In the genomic region with DNA sequence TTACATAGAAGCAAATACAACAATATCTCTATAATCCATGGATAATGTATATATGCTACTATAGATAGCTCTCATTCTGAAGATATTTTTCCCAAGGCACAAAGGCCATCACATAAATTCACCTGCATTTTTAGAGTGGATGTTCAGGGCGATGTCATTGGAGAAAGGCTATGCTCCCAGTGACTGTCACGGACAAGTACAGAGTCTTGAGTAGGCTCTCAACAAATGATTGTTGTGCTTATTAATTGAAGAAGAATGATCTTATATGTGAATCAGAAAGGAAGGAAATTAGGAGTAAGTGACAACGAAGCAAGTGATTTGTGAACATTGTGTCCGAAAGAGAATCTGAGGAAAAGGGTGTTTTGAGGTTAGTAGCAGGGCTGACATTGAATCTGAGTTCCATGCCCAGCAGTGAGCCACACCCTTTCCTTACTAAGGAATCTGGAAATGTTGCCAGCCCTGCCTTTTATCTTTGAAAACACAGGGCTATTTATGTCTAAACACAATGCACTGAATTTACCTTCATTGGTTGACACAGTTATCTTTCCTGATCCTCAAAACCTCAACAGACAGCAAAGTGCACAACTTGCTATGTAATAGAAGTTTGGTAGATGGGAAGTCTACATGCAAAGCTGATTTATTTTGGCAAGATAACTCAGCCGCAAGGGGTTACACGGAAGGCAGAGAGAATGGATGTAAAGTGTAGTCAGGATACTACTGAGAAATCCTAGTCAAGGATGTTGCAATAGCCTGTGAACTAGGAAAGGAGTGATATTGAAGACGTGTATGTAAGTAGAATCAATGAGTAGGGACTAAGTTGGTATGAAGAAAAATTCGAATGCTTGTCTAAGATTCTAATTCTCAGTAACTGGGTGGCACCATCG, we compare ENCODE assay signal across 21 cellular contexts. TPM values are rescaled to one million over a fixed set of nuclear protein-coding genes. Genes with fewer than 3 reads are reported as not detected.
A peak's percentile ranks its signal among the peaks of the same experiment; 100 is the strongest.
DNase-seq lines count a peak whose midpoint lies in the region; ATAC-seq, FAIRE-seq and TF ChIP-seq lines count a peak whose summit lies in the region.
"Had no signal": no experiment of that assay in that cellular context is flagged by ENCODE, and none has a peak within 500 bp of the region (broad histone marks: within the 10 kb centered on the region; RNA-seq: fewer than 3 reads in every experiment).

No MANE protein-coding gene starts in this region.

- H3K27me3 ChIP-seq in gastroesophageal sphincter (no peaks in the 10 kb centered on the region), aorta (ENCODE audit: control insufficient read depth in 1 of 2, insufficient read depth in 2 of 2, low read length in 1 of 2) (no peaks in the 10 kb centered on the region)
- H3K27me3 ChIP-seq: SJSA1, transverse colon had no signal

- intact Hi-C loops in Right ventricle myocardium inferior (cut with DNase I): no loop called here
- intact Hi-C loops in cardiac septum (cut with DNase I): no loop called here
- intact Hi-C loops in aorta (cut with DNase I): no loop called here
- intact Hi-C loops in kidney (cut with DNase I): no loop called here

- no peak overlapping the region for H3K9ac ChIP-seq in kidney (ENCODE audit: low read length in 2 of 2)

- TF ChIP-seq CTCF in gastroesophageal sphincter (IDR thresholded peaks at IDR 0.05) (no peak), kidney (IDR thresholded peaks at IDR 0.05; ENCODE audit: borderline replicate concordance, extremely low read depth, insufficient read depth) (no peak)

- TF ChIP-seq POLR2A in gastroesophageal sphincter (IDR thresholded peaks at IDR 0.05): no peak

- 72 to 76% methylated on average over 9 of the region's 9 CpGs for WGBS in gastroesophageal sphincter (ENCODE audit: low coverage in 1 of 2), 2 donors
- WGBS in aorta, 2 donors: 80 to 83% methylated on average over 9 of the region's 9 CpGs

- peak overlapping the region in 3 of 4 donors; percentile 8 to 45 (median 29) for H3K27ac ChIP-seq in gastroesophageal sphincter
- no peak overlapping the region for H3K27ac ChIP-seq in aorta (ENCODE audit: low read depth in 1 of 2, low read length in 2 of 2)
- H3K27ac ChIP-seq in kidney (ENCODE audit: low read depth in 2 of 2, low read length in 2 of 2): peak overlapping the region in 1 of 2 donors; percentile 34
- H3K27ac ChIP-seq: SJSA1, transverse colon had no signal

- DNase-seq in Right ventricle myocardium inferior (ENCODE audit: missing footprints) (no peak), cardiac septum (ENCODE audit: low spot score) (no peak), mucosa of gallbladder (ENCODE audit: low spot score) (peak; percentile 44), aorta (no peak), kidney (no peak), foreskin melanocyte (no peak)
- DNase-seq: activated CD4-positive, alpha-beta T cell treated with anti-CD3 and anti-CD28 coated beads for 1 hour; activated CD8-positive, alpha-beta memory T cell treated with anti-CD3 and anti-CD28 coated beads, Interleukin-2, amount 50 U/mL, for 48 hours; activated naive CD4-positive, alpha-beta T cell treated with anti-CD3 and anti-CD28 coated beads for 36 hours; CD4-positive, alpha-beta T cell; central memory CD4-positive, alpha-beta T cell; naive thymus-derived CD8-positive, alpha-beta T cell; NCI-H1930; stimulated activated CD4-positive, alpha-beta T cell treated with anti-CD3 and anti-CD28 coated beads, Interleukin-2, amount 100 ng/mL, for 24 hours; T-helper 9 cell; transverse colon had no signal

- H3K9me3 ChIP-seq in gastroesophageal sphincter (no peaks in the 10 kb centered on the region), aorta (ENCODE audit: control insufficient read depth, low read length) (no peaks in the 10 kb centered on the region), kidney (ENCODE audit: control insufficient read depth in 1 of 2, low read length in 2 of 2) (no peaks in the 10 kb centered on the region)
- H3K9me3 ChIP-seq: SJSA1, transverse colon had no signal

- H3K36me3 ChIP-seq in gastroesophageal sphincter (no peaks in the 10 kb centered on the region), aorta (ENCODE audit: control insufficient read depth in 1 of 2, insufficient read depth in 2 of 2, low read length in 1 of 2) (peaks cover 2 to 3% of the 10 kb centered on the region in 2 donors), kidney (ENCODE audit: control insufficient read depth in 1 of 2, insufficient read depth in 2 of 2, low read length in 2 of 2) (no peaks in the 10 kb centered on the region)
- H3K36me3 ChIP-seq: SJSA1, transverse colon had no signal

- no peak for TF ChIP-seq EP300 in gastroesophageal sphincter (IDR thresholded peaks at IDR 0.05)

- peak; percentile 73 for ATAC-seq in Right ventricle myocardium inferior
- ATAC-seq in gastroesophageal sphincter: no peak
- ATAC-seq in HG03097 (IDR thresholded peaks at IDR 0.05; ENCODE audit: low FRiP score, unreplicated experiment): no peak
- ATAC-seq in aorta (ENCODE audit: low FRiP score): no peak
- ATAC-seq: naive thymus-derived CD8-positive, alpha-beta T cell had no signal

- H3K4me3 ChIP-seq in gastroesophageal sphincter: no peak overlapping the region
- no peak overlapping the region for H3K4me3 ChIP-seq in aorta (ENCODE audit: low read length in 2 of 2)
- H3K4me3 ChIP-seq in kidney (ENCODE audit: low read length in 2 of 2): no peak overlapping the region
- H3K4me3 ChIP-seq: SJSA1, transverse colon had no signal

- H3K4me1 ChIP-seq in gastroesophageal sphincter (peaks cover 0 to 7% (median 0%) of the 10 kb centered on the region in 3 donors), aorta (ENCODE audit: control insufficient read depth in 1 of 2, insufficient read depth in 2 of 2, low read length in 2 of 2) (peaks cover 1 to 8% of the 10 kb centered on the region in 2 donors), kidney (ENCODE audit: control insufficient read depth in 1 of 2, insufficient read depth in 1 of 2, low read depth in 1 of 2, low read length in 2 of 2) (peaks cover 5 to 6% of the 10 kb centered on the region in 2 donors)

- no peak for FAIRE-seq in kidney (lab: Jason Lieb, UNC)
- FAIRE-seq: endometrium had no signal

RNA-seq across cellular contexts. Expression of a gene that starts 50.4 kb away (rescaled TPM):
- 828 TPM for total RNA-seq in Right ventricle myocardium inferior
- total RNA-seq in cardiac septum: 1,779 TPM
- 1,000 to 10,000 TPM in 2 of 4 donors, 100 to 1,000 TPM in 2; 640 to 1,569 (median 1,016) TPM for total RNA-seq in gastroesophageal sphincter
- total RNA-seq in mucosa of gallbladder: 184 TPM
- 100 to 1,000 TPM; 289 to 696 TPM for total RNA-seq in aorta
- 100 to 1,000 TPM; 111 to 202 TPM for polyA plus RNA-seq in aorta
- 127 TPM for total RNA-seq in kidney
- polyA plus RNA-seq in kidney (ENCODE audit: insufficient read depth, low read depth, low replicate concordance): 26.0 TPM
- total RNA-seq: A673; activated naive CD4-positive, alpha-beta T cell treated with anti-CD3 and anti-CD28 coated beads for 36 hours; CD4-positive, alpha-beta T cell; naive thymus-derived CD8-positive, alpha-beta T cell had no signal

Comparison
In these comparisons a context has a peak if more than half of its experiments do, and no peak if none do; other contexts are left out.
1. H3K27ac ChIP-seq: peak in gastroesophageal sphincter (3 of 4); none in aorta (0 of 2).